1 cellular context compared by ENCODE assay signal in the genomic region with DNA sequence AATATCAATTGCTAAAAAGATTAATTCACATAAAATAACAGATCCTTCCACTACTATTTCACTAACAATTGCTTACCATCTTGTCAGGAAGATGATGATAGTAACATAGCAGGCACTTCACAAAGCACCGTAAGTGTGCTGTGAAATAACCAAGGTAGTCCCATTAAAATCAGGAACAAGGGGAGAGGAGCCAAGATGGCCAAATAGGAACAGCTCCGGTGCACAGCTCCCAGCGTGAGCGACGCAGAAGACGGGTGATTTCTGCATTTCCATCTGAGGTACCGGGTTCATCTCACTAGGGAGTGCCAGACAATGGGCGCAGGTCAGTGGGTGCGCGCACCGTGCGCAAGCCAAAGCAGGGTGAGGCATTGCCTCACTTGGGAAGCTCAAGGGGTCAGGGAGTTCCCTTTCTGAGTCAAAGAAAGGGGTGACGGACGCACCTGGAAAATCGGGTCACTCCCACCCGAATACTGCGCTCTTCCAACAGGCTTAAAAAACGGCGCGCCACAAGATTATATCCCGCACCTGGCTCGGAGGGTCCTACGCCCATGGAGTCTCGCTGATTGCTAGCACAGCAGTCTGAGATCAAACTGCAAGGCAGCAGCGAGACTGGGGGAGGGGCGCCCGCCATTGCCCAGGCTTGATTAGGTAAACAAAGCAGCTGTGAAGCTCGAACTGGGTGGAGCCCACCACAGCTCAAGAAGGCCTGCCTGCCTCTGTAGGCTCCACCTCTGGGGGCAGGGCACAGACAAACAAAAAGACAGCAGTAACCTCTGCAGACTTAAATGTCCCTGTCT.
A peak's percentile ranks its signal among the peaks of the same experiment; 100 is the strongest.
TF ChIP-seq lines count a peak whose summit lies in the region.

No MANE protein-coding gene starts in this region.

TF ChIP-seq in HepG2, 621 proteins besides CTCF, POLR2A, EP300 and RAD21:
- TF ChIP-seq, protein P1, sequence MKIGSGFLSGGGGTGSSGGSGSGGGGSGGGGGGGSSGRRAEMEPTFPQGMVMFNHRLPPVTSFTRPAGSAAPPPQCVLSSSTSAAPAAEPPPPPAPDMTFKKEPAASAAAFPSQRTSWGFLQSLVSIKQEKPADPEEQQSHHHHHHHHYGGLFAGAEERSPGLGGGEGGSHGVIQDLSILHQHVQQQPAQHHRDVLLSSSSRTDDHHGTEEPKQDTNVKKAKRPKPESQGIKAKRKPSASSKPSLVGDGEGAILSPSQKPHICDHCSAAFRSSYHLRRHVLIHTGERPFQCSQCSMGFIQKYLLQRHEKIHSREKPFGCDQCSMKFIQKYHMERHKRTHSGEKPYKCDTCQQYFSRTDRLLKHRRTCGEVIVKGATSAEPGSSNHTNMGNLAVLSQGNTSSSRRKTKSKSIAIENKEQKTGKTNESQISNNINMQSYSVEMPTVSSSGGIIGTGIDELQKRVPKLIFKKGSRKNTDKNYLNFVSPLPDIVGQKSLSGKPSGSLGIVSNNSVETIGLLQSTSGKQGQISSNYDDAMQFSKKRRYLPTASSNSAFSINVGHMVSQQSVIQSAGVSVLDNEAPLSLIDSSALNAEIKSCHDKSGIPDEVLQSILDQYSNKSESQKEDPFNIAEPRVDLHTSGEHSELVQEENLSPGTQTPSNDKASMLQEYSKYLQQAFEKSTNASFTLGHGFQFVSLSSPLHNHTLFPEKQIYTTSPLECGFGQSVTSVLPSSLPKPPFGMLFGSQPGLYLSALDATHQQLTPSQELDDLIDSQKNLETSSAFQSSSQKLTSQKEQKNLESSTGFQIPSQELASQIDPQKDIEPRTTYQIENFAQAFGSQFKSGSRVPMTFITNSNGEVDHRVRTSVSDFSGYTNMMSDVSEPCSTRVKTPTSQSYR (CRISPR knock-in tag; IDR thresholded peaks at IDR 0.05; ENCODE audit: borderline replicate concordance) = peak; percentile 31; the same call in 1 of the 2 replicates
